Comparison of ENCODE assay signal across 10 cellular contexts in genomic region chr10:96978621-96979154, GRCh38.
DNase-seq lines count a peak whose midpoint lies in the region; ATAC-seq and TF ChIP-seq lines count a peak whose summit lies in the region.
"Had no signal": no experiment of that assay in that cellular context is flagged by ENCODE, and none has a peak within 500 bp of the region (broad histone marks: within the 10 kb centered on the region; RNA-seq: fewer than 3 reads in every experiment).

No MANE protein-coding gene starts in this region.

- no peaks in the 10 kb centered on the region for H3K4me1 ChIP-seq in CD4-positive, alpha-beta memory T cell (ENCODE audit: insufficient read depth, low read length)

- H3K36me3 ChIP-seq in CD4-positive, alpha-beta memory T cell (ENCODE audit: insufficient read depth, low read length): peaks cover 16% of the 10 kb centered on the region

- no peak overlapping the region for H3K4me3 Mint-ChIP-seq in CD4-positive, alpha-beta memory T cell
- H3K4me3 Mint-ChIP-seq: activated B cell treated with CpG ODN at 0.5 μM for 24 hours had no signal

- H3K27me3 ChIP-seq in CD4-positive, alpha-beta memory T cell (ENCODE audit: insufficient read depth, low read length): no peaks in the 10 kb centered on the region

- CTCF ChIA-PET in CD4-positive, alpha-beta memory T cell (lab: Charles Lee; ENCODE audit: partially characterized antibody): interaction anchor here (1.0 kb wide), 1 partner anchor 213 kb away, joined by 3 read pairs; no protein-coding TSS in a partner anchor

- intact Hi-C loops in CD4-positive, alpha-beta memory T cell (cut with micrococcal nuclease): no loop called here

- no peak for TF ChIP-seq CTCF in GM12865 (IDR thresholded peaks at IDR 0.05; ENCODE audit: insufficient read depth, low read depth, low read length, missing control alignments)

- no peaks in the 10 kb centered on the region for H3K9me3 Mint-ChIP-seq in CD4-positive, alpha-beta memory T cell
- H3K9me3 Mint-ChIP-seq: activated B cell treated with CpG ODN at 0.5 μM for 24 hours had no signal

- POLR2A ChIA-PET in CD4-positive, alpha-beta memory T cell (lab: Charles Lee; ENCODE audit: partially characterized antibody): no interaction called here

- no peaks in the 10 kb centered on the region for H3K27me3 Mint-ChIP-seq in CD4-positive, alpha-beta memory T cell
- H3K27me3 Mint-ChIP-seq: activated B cell treated with CpG ODN at 0.5 μM for 24 hours had no signal

- no peak overlapping the region for H3K27ac ChIP-seq in CD4-positive, alpha-beta memory T cell (ENCODE audit: low read depth, low read length)

- ATAC-seq in GM18909 (IDR thresholded peaks at IDR 0.05; ENCODE audit: poor library complexity, unreplicated experiment): peak; percentile 69
- peak; percentile 70 for ATAC-seq in HG02642 (IDR thresholded peaks at IDR 0.05; ENCODE audit: poor library complexity, unreplicated experiment)
- peak; percentile 71 for ATAC-seq in HG03521 (IDR thresholded peaks at IDR 0.05; ENCODE audit: unreplicated experiment)

- DNase-seq in GM12865 (ENCODE audit: low read depth) (peak; percentile 81), C1 segment of cervical spinal cord (lab: John Stamatoyannopoulos, UW) (no peak), middle frontal gyrus (ENCODE audit: extremely low spot score, low spot score) (no peak), NOMO-1 treated with DMSO at 0.1 percent for 48 hours (lab: John Stamatoyannopoulos, UW; ENCODE audit: unreplicated experiment) (no peak)
- DNase-seq in CD4-positive, alpha-beta memory T cell: no peak
- DNase-seq: activated B cell treated with CpG ODN at 0.5 μM for 24 hours, IMR-90 had no signal

- no peak overlapping the region for H3K4me3 ChIP-seq in GM12865 (ENCODE audit: low read depth, low read length)
- no peak overlapping the region for H3K4me3 ChIP-seq in CD4-positive, alpha-beta memory T cell (ENCODE audit: low read length in 2 of 2)

- H3K36me3 Mint-ChIP-seq in CD4-positive, alpha-beta memory T cell: peaks cover 17 to 22% of the 10 kb centered on the region in 2 donors

- H3K9me3 ChIP-seq in CD4-positive, alpha-beta memory T cell (ENCODE audit: control insufficient read depth in 1 of 2, low read length in 2 of 2): no peaks in the 10 kb centered on the region

- peak overlapping the region in 1 of 7 donors; percentile 6 for H3K27ac Mint-ChIP-seq in CD4-positive, alpha-beta memory T cell
- H3K27ac Mint-ChIP-seq: activated B cell treated with CpG ODN at 0.5 μM for 24 hours had no signal

- H3K4me1 Mint-ChIP-seq in CD4-positive, alpha-beta memory T cell: no peaks in the 10 kb centered on the region
